ENCODE assay signal across 10 cellular contexts in the genomic region with DNA sequence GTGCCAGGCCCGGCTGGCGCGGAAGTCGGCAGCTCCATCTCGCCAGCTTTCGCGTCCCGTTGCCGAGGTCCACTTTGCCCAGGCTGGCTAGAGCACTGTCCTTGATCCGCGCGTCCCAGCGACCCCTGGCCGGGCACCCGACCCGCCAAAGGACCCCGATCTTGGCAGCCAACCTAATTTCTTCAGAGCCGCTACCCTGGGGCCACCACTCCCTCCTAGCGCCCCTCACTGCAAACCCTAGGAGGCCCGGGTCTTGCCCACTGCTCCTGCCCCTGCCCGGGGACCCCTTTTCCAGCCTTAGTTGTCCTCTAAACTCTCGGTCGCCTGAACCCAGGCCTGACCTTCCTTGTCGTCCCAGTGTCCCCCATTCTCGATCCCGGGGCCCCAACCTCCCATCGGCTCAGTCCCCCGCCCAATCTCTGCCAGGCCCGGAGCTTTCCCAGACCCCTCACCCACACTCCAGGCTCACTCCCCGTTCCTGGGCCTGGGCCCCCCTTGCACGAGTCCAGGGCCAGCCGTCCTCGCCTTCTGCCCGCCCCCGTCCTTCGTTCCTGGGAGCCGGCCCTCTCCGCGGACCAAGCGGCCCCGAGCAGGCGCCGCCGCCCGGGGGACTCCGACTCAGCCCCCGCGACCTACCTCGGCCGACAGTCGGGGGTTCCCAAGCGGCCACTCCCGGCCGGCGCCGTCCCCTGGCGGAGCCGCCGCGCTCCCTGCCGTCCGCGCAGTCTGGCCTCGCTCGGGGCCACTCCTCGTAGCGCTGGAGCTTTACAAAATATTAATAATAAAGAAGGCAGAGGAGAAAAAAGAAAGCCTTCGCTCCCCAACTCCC. TPM values are rescaled to one million over a fixed set of nuclear protein-coding genes. Genes with fewer than 3 reads are reported as not detected.
DNase-seq lines count a peak whose midpoint lies in the region; ATAC-seq and TF ChIP-seq lines count a peak whose summit lies in the region.
"Had no signal": no experiment of that assay in that cellular context is flagged by ENCODE, and none has a peak within 500 bp of the region (broad histone marks: within the 10 kb centered on the region; RNA-seq: fewer than 3 reads in every experiment).

No MANE protein-coding gene starts in this region.

- 3 to 4% methylated on average over 21 to 51 of the region's 68 CpGs for WGBS in thyroid gland, 2 donors

- H3K27ac Mint-ChIP-seq in activated T-cell treated with anti-CD3 and anti-CD28 coated beads, Interleukin-2, amount 50 U/mL, for 24 hours, result peak overlapping the region; percentile 64
- H3K27ac Mint-ChIP-seq in activated naive CD8-positive, alpha-beta T cell, result no peak overlapping the region

- peaks cover 21% of the 10 kb centered on the region for H3K4me1 Mint-ChIP-seq in activated T-cell treated with anti-CD3 and anti-CD28 coated beads, Interleukin-2, amount 50 U/mL, for 24 hours (ENCODE audit: low read depth)
- peaks cover 23% of the 10 kb centered on the region for H3K4me1 Mint-ChIP-seq in activated naive CD8-positive, alpha-beta T cell (ENCODE audit: low read depth)

- TF ChIP-seq CTCF in thyroid gland (IDR thresholded peaks at IDR 0.05), result no peak

- H3K9me3 ChIP-seq in thyroid gland, result no peaks in the 10 kb centered on the region

- H3K4me3 Mint-ChIP-seq in activated T-cell treated with anti-CD3 and anti-CD28 coated beads, Interleukin-2, amount 50 U/mL, for 24 hours, result peak overlapping the region; percentile 49
- H3K4me3 Mint-ChIP-seq in activated naive CD8-positive, alpha-beta T cell, result peak overlapping the region; percentile 76

- no peaks in the 10 kb centered on the region for H3K36me3 Mint-ChIP-seq in activated T-cell treated with anti-CD3 and anti-CD28 coated beads, Interleukin-2, amount 50 U/mL, for 24 hours (ENCODE audit: low read depth)
- no peaks in the 10 kb centered on the region for H3K36me3 Mint-ChIP-seq in activated naive CD8-positive, alpha-beta T cell

- H3K36me3 ChIP-seq in thyroid gland, result no peaks in the 10 kb centered on the region

- TF ChIP-seq POLR2A in thyroid gland (IDR thresholded peaks at IDR 0.05), result no peak

- peaks cover 83% of the 10 kb centered on the region for H3K27me3 Mint-ChIP-seq in activated T-cell treated with anti-CD3 and anti-CD28 coated beads, Interleukin-2, amount 50 U/mL, for 24 hours
- H3K27me3 Mint-ChIP-seq in activated naive CD8-positive, alpha-beta T cell, result peaks cover 27% of the 10 kb centered on the region

- peak overlapping the region in 2 of 3 donors; percentile 20 to 45 for H3K4me3 ChIP-seq in thyroid gland (replicated peaks in 1 of 3)
- H3K4me3 ChIP-seq: PC-9 had no signal

- H3K27me3 ChIP-seq in thyroid gland, result no peaks in the 10 kb centered on the region

- no peaks in the 10 kb centered on the region for H3K9me3 Mint-ChIP-seq in activated T-cell treated with anti-CD3 and anti-CD28 coated beads, Interleukin-2, amount 50 U/mL, for 24 hours
- H3K9me3 Mint-ChIP-seq in activated naive CD8-positive, alpha-beta T cell (ENCODE audit: low read depth), result no peaks in the 10 kb centered on the region

- peak; percentile 9 for ATAC-seq in left lobe of liver

- H3K27ac ChIP-seq in thyroid gland, result peak overlapping the region in 1 of 3 donors; percentile 47
- H3K27ac ChIP-seq: PC-9 had no signal

- peaks cover 13 to 47% of the 10 kb centered on the region in 2 donors for H3K4me1 ChIP-seq in thyroid gland

- DNase-seq in activated T-cell treated with anti-CD3 and anti-CD28 coated beads, Interleukin-2, amount 50 U/mL, for 24 hours, result no peak
- DNase-seq in activated T-cell treated with anti-CD3 and anti-CD28 coated beads, Interleukin-2, amount 50 U/mL, for 48 hours, result no peak
- no peak for DNase-seq in left lobe of liver (ENCODE audit: low spot score)
- DNase-seq in thyroid gland, result no peak
- DNase-seq in SHP77 (lab: John Stamatoyannopoulos, UW), result no peak
- DNase-seq in kidney glomerular epithelial cell (lab: John Stamatoyannopoulos, UW), result no peak
- DNase-seq in head of caudate nucleus, result no peak
- DNase-seq: C1 segment of cervical spinal cord, PC-9 had no signal

- intact Hi-C loops in thyroid gland (cut with DNase I) (loop anchor here (5.0 to 10.0 kb wide), 2 partner anchors 79 to 172 kb away; no protein-coding TSS in a partner anchor), head of caudate nucleus (cut with DNase I) (loop anchor here (10.0 kb wide), 1 partner anchor 172 kb away; no protein-coding TSS in a partner anchor)

RNA-seq across cellular contexts. Expression of a gene that starts 0.7 kb away (rescaled TPM):
- total RNA-seq in left lobe of liver, result not detected
- total RNA-seq in thyroid gland, result 1 to 10 TPM in 3 of 4 donors, under 1 TPM in 1; 0.68 to 5.5 (median 1.7) TPM
- total RNA-seq: PC-9 had no signal
